In genomic region chr20:52118233-52118632, GRCh38 we compare ENCODE assay signal across 17 cellular contexts.
DNase-seq lines count a peak whose midpoint lies in the region; ATAC-seq, FAIRE-seq and TF ChIP-seq lines count a peak whose summit lies in the region.
"Had no signal": no experiment of that assay in that cellular context is flagged by ENCODE, and none has a peak within 500 bp of the region (broad histone marks: within the 10 kb centered on the region; RNA-seq: fewer than 3 reads in every experiment).

No MANE protein-coding gene starts in this region.

- H3K9me3 Mint-ChIP-seq in endodermal cell = peaks cover 7% of the 10 kb centered on the region
- H3K9me3 Mint-ChIP-seq: CD8-positive, alpha-beta memory T cell; GM23338 had no signal

- H3K4me1 ChIP-seq in endodermal cell (ENCODE audit: control insufficient read depth, insufficient read depth, low read length) = no peaks in the 10 kb centered on the region

- DNase-seq in HTR-8/SVneo (ENCODE audit: insufficient read length, low spot score) (no peak), endodermal cell (peak; percentile 10), myocyte (ENCODE audit: low read depth) (peak; percentile 11)
- DNase-seq in activated CD4-positive, alpha-beta T cell treated with anti-CD3 and anti-CD28 coated beads, Interleukin-2, amount 50 U/mL, for 4 hours = no peak
- no peak for DNase-seq in stimulated activated CD8-positive, alpha-beta memory T cell treated with anti-CD3 and anti-CD28 coated beads, Interleukin-4, amount 100 ng/mL, for 48 hours
- DNase-seq: CD8-positive, alpha-beta memory T cell; COR-L47; DMS 273 treated with DMSO at 0.1 percent for 48 hours; GDM1; HCEC 1CT had no signal

- H3K9ac ChIP-seq in endodermal cell (ENCODE audit: extremely low read depth, low read length, poor library complexity, severe bottlenecking) = no peak overlapping the region
- H3K9ac ChIP-seq: BLaER1 treated with 17β-estradiol and CSF1 and Interleukin-3, amounts not matched to agents 10 nM and 100 nM had no signal

- H3K36me3 ChIP-seq in endodermal cell (ENCODE audit: control insufficient read depth, insufficient read depth, low read length) = no peaks in the 10 kb centered on the region

- H3K27ac Mint-ChIP-seq in endodermal cell = no peak overlapping the region
- H3K27ac Mint-ChIP-seq: B cell; CD8-positive, alpha-beta memory T cell; GM23338 had no signal

- H3K4me1 Mint-ChIP-seq in endodermal cell = no peaks in the 10 kb centered on the region
- H3K4me1 Mint-ChIP-seq: B cell; CD8-positive, alpha-beta memory T cell; GM23338 had no signal

- ATAC-seq in GM18909 (IDR thresholded peaks at IDR 0.05; ENCODE audit: poor library complexity, unreplicated experiment) = no peak
- ATAC-seq: GM23338 had no signal

- H3K4me3 ChIP-seq in endodermal cell (ENCODE audit: low read length) = no peak overlapping the region
- H3K4me3 ChIP-seq: BLaER1 treated with 17β-estradiol and CSF1 and Interleukin-3, amounts not matched to agents 10 nM and 100 nM; GM23338 had no signal

- no peaks in the 10 kb centered on the region for H3K27me3 Mint-ChIP-seq in endodermal cell (ENCODE audit: insufficient read depth)
- H3K27me3 Mint-ChIP-seq: B cell; CD8-positive, alpha-beta memory T cell had no signal

- WGBS in endodermal cell (ENCODE audit: insufficient coverage in 1 of 2, insufficient read length in 1 of 2), 2 experiments = 78 to 100% methylated on average over 1 of the region's 1 CpG

- H3K9me3 ChIP-seq in endodermal cell (ENCODE audit: control insufficient read depth, low read length) = no peaks in the 10 kb centered on the region

- peak; percentile 44 for FAIRE-seq in HTR-8/SVneo (lab: Jason Lieb, UNC)
- FAIRE-seq: GM12892, GM18507, H54 had no signal

- peaks cover 19% of the 10 kb centered on the region for H3K36me3 Mint-ChIP-seq in endodermal cell (ENCODE audit: low read depth)

- no peak overlapping the region for H3K4me3 Mint-ChIP-seq in endodermal cell
- H3K4me3 Mint-ChIP-seq: B cell; CD8-positive, alpha-beta memory T cell; GM23338 had no signal

- H3K27ac ChIP-seq in endodermal cell (ENCODE audit: low read depth, low read length) = no peak overlapping the region
- H3K27ac ChIP-seq: BLaER1 treated with 17β-estradiol and CSF1 and Interleukin-3, amounts not matched to agents 10 nM and 100 nM had no signal

- no peaks in the 10 kb centered on the region for H3K27me3 ChIP-seq in endodermal cell (ENCODE audit: control insufficient read depth, insufficient read depth, low read length, poor library complexity, severe bottlenecking)
- H3K27me3 ChIP-seq: BLaER1 treated with 17β-estradiol and CSF1 and Interleukin-3, amounts not matched to agents 10 nM and 100 nM had no signal

- no peak for TF ChIP-seq CTCF in endodermal cell (conservative IDR thresholded peaks at IDR 0.05)

Comparison
In these comparisons a context has a peak if more than half of its experiments do, and no peak if none do; other contexts are left out.
1. DNase-seq: peak in endodermal cell (single experiment) and myocyte (single experiment); none in HTR-8/SVneo (single experiment), activated CD4-positive, alpha-beta T cell treated with anti-CD3 and anti-CD28 coated beads, Interleukin-2, amount 50 U/mL, for 4 hours (0 of 2) and stimulated activated CD8-positive, alpha-beta memory T cell treated with anti-CD3 and anti-CD28 coated beads, Interleukin-4, amount 100 ng/mL, for 48 hours (single experiment).